ENCODE assay signal across 18 cellular contexts in genomic region chr3:153757839-153758238, GRCh38.
"Had no signal": no experiment of that assay in that cellular context is flagged by ENCODE, and none has a peak within 500 bp of the region (broad histone marks: within the 10 kb centered on the region; RNA-seq: fewer than 3 reads in every experiment).

No MANE protein-coding gene starts in this region.

- H3K9me3 ChIP-seq: mucosa of descending colon, ovary, suprapubic skin, thyroid gland, upper lobe of left lung, vagina had no signal

- H3K79me2 ChIP-seq: hepatocyte had no signal

- ATAC-seq: esophagus mucosa; mucosa of descending colon; natural killer cell; right cardiac atrium; stimulated activated naive CD8-positive, alpha-beta T cell treated with anti-CD3 and anti-CD28 coated beads, Interleukin-15, Interleukin-2, amounts not matched to agents 100 U/mL and 50 U/mL, for 24 hours had no signal

- H3K27me3 ChIP-seq: dorsolateral prefrontal cortex, hepatocyte, ovary, suprapubic skin, thyroid gland, upper lobe of left lung, vagina had no signal

- H3K27ac ChIP-seq: coronary artery, dorsolateral prefrontal cortex, hepatocyte, ovary, suprapubic skin, thyroid gland, upper lobe of left lung, vagina had no signal

- H3K4me3 Mint-ChIP-seq: natural killer cell, neural crest cell had no signal

- H3K27ac Mint-ChIP-seq: natural killer cell had no signal

- H3K4me2 ChIP-seq: hepatocyte, smooth muscle cell had no signal

- DNase-seq: cerebellar nuclear complex; dorsolateral prefrontal cortex; effector CD8-positive, alpha-beta T cell; mucosa of descending colon; natural killer cell; ovary; right cardiac atrium; stimulated activated CD4-positive, alpha-beta T cell treated with anti-CD3 and anti-CD28 coated beads, Interleukin-2, amount 100 ng/mL, for 48 hours; stimulated activated naive CD8-positive, alpha-beta T cell treated with anti-CD3 and anti-CD28 coated beads, Interleukin-15, Interleukin-2, amounts not matched to agents 100 U/mL and 50 U/mL, for 24 hours; thyroid gland had no signal

- H3K9me3 Mint-ChIP-seq: natural killer cell, neural crest cell had no signal

- H3K4me1 Mint-ChIP-seq: natural killer cell, neural crest cell had no signal

- H3K4me3 ChIP-seq: coronary artery, dorsolateral prefrontal cortex, hepatocyte, mucosa of descending colon, ovary, smooth muscle cell, suprapubic skin, thyroid gland, upper lobe of left lung, vagina had no signal

- H2AFZ ChIP-seq: hepatocyte had no signal

- H3K36me3 ChIP-seq: ovary, suprapubic skin, thyroid gland, upper lobe of left lung, vagina had no signal

- H3K36me3 Mint-ChIP-seq: natural killer cell had no signal

- H3K4me1 ChIP-seq: suprapubic skin, upper lobe of left lung, vagina had no signal
